7 cellular contexts compared by ENCODE assay signal in genomic region chr6:113970808-113971676, GRCh38. TPM values are rescaled to one million over a fixed set of nuclear protein-coding genes. Genes with fewer than 3 reads are reported as not detected.
DNase-seq lines count a peak whose midpoint lies in the region; ATAC-seq, FAIRE-seq and TF ChIP-seq lines count a peak whose summit lies in the region.

HDAC2 (minus strand) TSS chr6:113971148; CDS start chr6:113970908, 240 bp downstream.

- peak; percentile 74 for TF ChIP-seq POLR2A in GM15510 (IDR thresholded peaks at IDR 0.05; ENCODE audit: borderline replicate concordance, extremely low read depth, insufficient read length)

- no peak for TF ChIP-seq CTCF in astrocyte (IDR thresholded peaks at IDR 0.05; ENCODE audit: insufficient read depth, low read depth, low read length)

- H3K4me1 Mint-ChIP-seq in T-helper 2 cell treated with Interferon-gamma antibody and Interleukin-4, amounts not matched to agents 5 μg/mL and 100 μg/mL, for 36 hours (ENCODE audit: low read depth): peaks cover 25% of the 10 kb centered on the region
- peaks cover 16% of the 10 kb centered on the region for H3K4me1 Mint-ChIP-seq in astrocyte (ENCODE audit: low read depth, unreplicated experiment)

- peaks cover 52% of the 10 kb centered on the region for H3K79me2 ChIP-seq in astrocyte (ENCODE audit: insufficient read depth, low read length)

- H3K4me1 ChIP-seq in astrocyte (ENCODE audit: insufficient read depth, low read length): peaks cover 12% of the 10 kb centered on the region

- no peaks in the 10 kb centered on the region for H3K36me3 ChIP-seq in astrocyte (ENCODE audit: insufficient read depth, low read length)

- peak within 1 kb of the TSS; percentile 99 for H2AFZ ChIP-seq in astrocyte (ENCODE audit: low read depth, low read length)

- H3K9me3 Mint-ChIP-seq in T-helper 2 cell treated with Interferon-gamma antibody and Interleukin-4, amounts not matched to agents 5 μg/mL and 100 μg/mL, for 36 hours: no peaks in the 10 kb centered on the region
- no peaks in the 10 kb centered on the region for H3K9me3 Mint-ChIP-seq in astrocyte (ENCODE audit: unreplicated experiment)

- H3K27me3 ChIP-seq in astrocyte (ENCODE audit: insufficient read depth, low read length): no peaks in the 10 kb centered on the region

- peaks cover 1% of the 10 kb centered on the region for H3K27me3 Mint-ChIP-seq in T-helper 2 cell treated with Interferon-gamma antibody and Interleukin-4, amounts not matched to agents 5 μg/mL and 100 μg/mL, for 36 hours (ENCODE audit: low read depth)
- H3K27me3 Mint-ChIP-seq in astrocyte (ENCODE audit: low read depth, unreplicated experiment): no peaks in the 10 kb centered on the region

- H3K27ac Mint-ChIP-seq in T-helper 2 cell treated with Interferon-gamma antibody and Interleukin-4, amounts not matched to agents 5 μg/mL and 100 μg/mL, for 36 hours: peak within 1 kb of the TSS; percentile 99
- H3K27ac Mint-ChIP-seq in astrocyte (ENCODE audit: unreplicated experiment): peak within 1 kb of the TSS; percentile 95

- H3K36me3 Mint-ChIP-seq in T-helper 2 cell treated with Interferon-gamma antibody and Interleukin-4, amounts not matched to agents 5 μg/mL and 100 μg/mL, for 36 hours (ENCODE audit: low read depth): peaks cover 2% of the 10 kb centered on the region
- H3K36me3 Mint-ChIP-seq in astrocyte (ENCODE audit: low read depth, unreplicated experiment): no peaks in the 10 kb centered on the region

- ATAC-seq in HG02852 (IDR thresholded peaks at IDR 0.05; ENCODE audit: unreplicated experiment): peak; percentile 78

- no peaks in the 10 kb centered on the region for H3K9me3 ChIP-seq in astrocyte (ENCODE audit: insufficient read depth, low read depth, low read length)

- peaks cover 40% of the 10 kb centered on the region for H4K20me1 ChIP-seq in astrocyte (ENCODE audit: insufficient read depth, low read length)

- peak within 1 kb of the TSS; percentile 90 for H3K4me3 Mint-ChIP-seq in T-helper 2 cell treated with Interferon-gamma antibody and Interleukin-4, amounts not matched to agents 5 μg/mL and 100 μg/mL, for 36 hours
- peak within 1 kb of the TSS; percentile 95 for H3K4me3 Mint-ChIP-seq in astrocyte (ENCODE audit: unreplicated experiment)

- FAIRE-seq in astrocyte (lab: Jason Lieb, UNC): no peak

- DNase-seq in NCI-H146 (lab: John Stamatoyannopoulos, UW): peak; percentile 91
- peak; percentile 86 for DNase-seq in T-helper 2 cell treated with Interferon-gamma antibody and Interleukin-4, amounts not matched to agents 5 μg/mL and 100 μg/mL, for 36 hours (ENCODE audit: low spot score)
- DNase-seq in astrocyte (ENCODE audit: low read depth): peak; percentile 62
- DNase-seq in hepatic stellate cell (ENCODE audit: low spot score): peak; percentile 82
- peak; percentile 98 for DNase-seq in retina

- peak within 1 kb of the TSS; percentile 90 for H3K4me2 ChIP-seq in astrocyte (ENCODE audit: low read length)

- peak within 1 kb of the TSS; percentile 96 for H3K9ac ChIP-seq in astrocyte (ENCODE audit: low read length)

- H3K27ac ChIP-seq in astrocyte (ENCODE audit: low read depth, low read length): peak within 1 kb of the TSS; percentile 95

- H3K4me3 ChIP-seq in astrocyte (ENCODE audit: insufficient read depth, low read depth, low read length): peak within 1 kb of the TSS; percentile 82

RNA-seq across cellular contexts. Expression of gene HDAC2, which starts in this region (rescaled TPM):
- total RNA-seq in astrocyte: 173 and 179 TPM in 2 replicates

Comparison
In these comparisons a context has a peak if more than half of its experiments do, and no peak if none do; other contexts are left out.
1. Peak in every context shown above with its lines: DNase-seq, ATAC-seq, H3K4me3 ChIP-seq and H3K27ac ChIP-seq.